9 cellular contexts compared by ENCODE assay signal in the genomic region with DNA sequence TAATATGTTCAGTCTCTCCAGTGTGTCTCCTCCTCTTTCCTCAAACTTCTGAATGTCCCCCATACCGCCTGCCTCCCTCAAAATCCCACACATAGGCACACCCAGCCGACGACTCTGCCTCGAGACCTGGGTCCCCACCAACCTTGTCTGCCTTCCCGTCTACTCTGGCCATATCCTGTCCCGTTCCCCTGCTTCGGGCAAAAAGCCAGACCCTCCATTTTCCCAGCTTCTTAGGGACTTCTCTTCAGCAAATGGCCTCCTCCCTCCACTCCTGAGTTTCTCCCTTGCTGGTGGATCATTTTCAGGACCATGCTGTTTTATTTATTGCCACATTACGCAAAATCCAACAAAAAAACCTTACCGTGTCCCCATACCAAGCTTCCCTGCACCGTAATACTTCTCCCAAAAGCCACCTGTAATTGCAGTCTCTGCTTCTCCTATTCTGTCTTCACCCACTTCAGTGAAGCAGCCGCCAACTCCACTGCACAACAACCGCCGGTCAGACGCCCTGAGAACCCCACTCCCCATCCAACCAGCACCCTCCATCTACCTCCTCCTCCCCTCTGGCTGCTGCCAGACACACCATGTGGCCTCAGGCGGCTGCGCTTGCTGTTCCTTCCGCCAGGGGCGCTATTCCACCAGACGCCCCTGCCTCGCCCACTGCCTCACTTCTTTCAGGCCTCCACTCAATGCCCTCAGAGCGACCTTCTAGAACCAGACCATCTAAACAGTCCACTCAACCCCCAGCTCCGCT.
DNase-seq lines count a peak whose midpoint lies in the region; ATAC-seq and TF ChIP-seq lines count a peak whose summit lies in the region.
"Had no signal": no experiment of that assay in that cellular context is flagged by ENCODE, and none has a peak within 500 bp of the region (broad histone marks: within the 10 kb centered on the region; RNA-seq: fewer than 3 reads in every experiment).

No MANE protein-coding gene starts in this region.

- peak overlapping the region; percentile 93 for H3K27ac Mint-ChIP-seq in activated T-cell treated with anti-CD3 and anti-CD28 coated beads, Interleukin-2, amount 50 U/mL, for 24 hours
- peak overlapping the region; percentile 12 for H3K27ac Mint-ChIP-seq in stimulated activated effector memory CD8-positive, alpha-beta T cell treated with anti-CD3 and anti-CD28 coated beads, Interleukin-12 subunit alpha, Interleukin-12 subunit beta, amount 100 ng/mL, for 72 hours

- POLR2A ChIA-PET in HEK293 (lab: Yijun Ruan, JAX) = no interaction called here

- H3K4me3 Mint-ChIP-seq in activated T-cell treated with anti-CD3 and anti-CD28 coated beads, Interleukin-2, amount 50 U/mL, for 24 hours = peak overlapping the region; percentile 46
- H3K4me3 Mint-ChIP-seq in stimulated activated effector memory CD8-positive, alpha-beta T cell treated with anti-CD3 and anti-CD28 coated beads, Interleukin-12 subunit alpha, Interleukin-12 subunit beta, amount 100 ng/mL, for 72 hours = no peak overlapping the region

- CTCF ChIA-PET in HEK293 (lab: Yijun Ruan, JAX) = interaction anchor here (0.6 to 8.7 kb wide), 8 partner anchors 12 to 715 kb away, joined by 3 to 110 read pairs (median 4); no protein-coding TSS in a partner anchor

- H3K27me3 ChIP-seq in iPS DF 6.9 (ENCODE audit: control insufficient read depth, insufficient read depth, low read length) = no peaks in the 10 kb centered on the region
- H3K27me3 ChIP-seq: thyroid gland had no signal

- TF ChIP-seq CTCF in GM12864 (IDR thresholded peaks at IDR 0.05; ENCODE audit: low read depth, low read length, missing control alignments) = peak; percentile 98
- 0 out of 2 replicates have a peak, but pooled peaks have one; percentile 10 for TF ChIP-seq CTCF in HEK293 (tag by site-specific recombination; IDR thresholded peaks at IDR 0.05)

- no peaks in the 10 kb centered on the region for H3K9me3 Mint-ChIP-seq in activated T-cell treated with anti-CD3 and anti-CD28 coated beads, Interleukin-2, amount 50 U/mL, for 24 hours
- no peaks in the 10 kb centered on the region for H3K9me3 Mint-ChIP-seq in stimulated activated effector memory CD8-positive, alpha-beta T cell treated with anti-CD3 and anti-CD28 coated beads, Interleukin-12 subunit alpha, Interleukin-12 subunit beta, amount 100 ng/mL, for 72 hours

- WGBS in iPS DF 6.9 (ENCODE audit: insufficient coverage, insufficient read length) = 100% methylated on average over 3 of the region's 22 CpGs

- H3K4me1 ChIP-seq in HEK293 (ENCODE audit: control insufficient read depth, insufficient read depth, low read length) = no peaks in the 10 kb centered on the region
- H3K4me1 ChIP-seq in iPS DF 6.9 (ENCODE audit: control insufficient read depth, insufficient read depth, low read length) = no peaks in the 10 kb centered on the region
- H3K4me1 ChIP-seq: thyroid gland had no signal

- no peaks in the 10 kb centered on the region for H3K36me3 Mint-ChIP-seq in activated T-cell treated with anti-CD3 and anti-CD28 coated beads, Interleukin-2, amount 50 U/mL, for 24 hours (ENCODE audit: low read depth)
- H3K36me3 Mint-ChIP-seq in stimulated activated effector memory CD8-positive, alpha-beta T cell treated with anti-CD3 and anti-CD28 coated beads, Interleukin-12 subunit alpha, Interleukin-12 subunit beta, amount 100 ng/mL, for 72 hours = no peaks in the 10 kb centered on the region

- peak; percentile 64 for ATAC-seq in stimulated activated effector memory CD8-positive, alpha-beta T cell treated with anti-CD3 and anti-CD28 coated beads, Interleukin-12 subunit alpha, Interleukin-12 subunit beta, amount 100 ng/mL, for 72 hours

- H3K27me3 Mint-ChIP-seq in activated T-cell treated with anti-CD3 and anti-CD28 coated beads, Interleukin-2, amount 50 U/mL, for 24 hours = peaks cover 35% of the 10 kb centered on the region

- no peak overlapping the region for H3K27ac ChIP-seq in HEK293 (ENCODE audit: extremely low read depth, low read depth, low read length)
- H3K27ac ChIP-seq in iPS DF 6.9 (ENCODE audit: low read length) = no peak overlapping the region
- H3K27ac ChIP-seq: thyroid gland had no signal

- DNase-seq in GM12864 (ENCODE audit: low read depth) = peak; percentile 4
- DNase-seq in NCI-H1092 treated with DMSO at 0.1 percent for 48 hours (lab: John Stamatoyannopoulos, UW) = peak; percentile 27
- DNase-seq in activated T-cell treated with anti-CD3 and anti-CD28 coated beads, Interleukin-2, amount 50 U/mL, for 24 hours = peak; percentile 56
- DNase-seq in iPS DF 6.9 (ENCODE audit: low read depth, low spot score) = peak; percentile 66
- DNase-seq in stimulated activated effector memory CD8-positive, alpha-beta T cell treated with anti-CD3 and anti-CD28 coated beads, Interleukin-12 subunit alpha, Interleukin-12 subunit beta, amount 100 ng/mL, for 72 hours (ENCODE audit: low spot score in 2 of 2) = no peak
- DNase-seq in NCI-H345 treated with DMSO at 0.1 percent for 48 hours (lab: John Stamatoyannopoulos, UW; ENCODE audit: unreplicated experiment) = no peak
- no peak for DNase-seq in superior temporal gyrus (ENCODE audit: extremely low spot score)

- peaks cover 24% of the 10 kb centered on the region for H3K4me1 Mint-ChIP-seq in activated T-cell treated with anti-CD3 and anti-CD28 coated beads, Interleukin-2, amount 50 U/mL, for 24 hours (ENCODE audit: low read depth)
- H3K4me1 Mint-ChIP-seq in stimulated activated effector memory CD8-positive, alpha-beta T cell treated with anti-CD3 and anti-CD28 coated beads, Interleukin-12 subunit alpha, Interleukin-12 subunit beta, amount 100 ng/mL, for 72 hours = peaks cover 14% of the 10 kb centered on the region

- H3K9me3 ChIP-seq in HEK293 (ENCODE audit: control insufficient read depth, insufficient read depth, low read depth, low read length) = no peaks in the 10 kb centered on the region
- H3K9me3 ChIP-seq in iPS DF 6.9 (ENCODE audit: control insufficient read depth, insufficient read depth, low read length) = no peaks in the 10 kb centered on the region
- H3K9me3 ChIP-seq: thyroid gland had no signal

- no peaks in the 10 kb centered on the region for H3K36me3 ChIP-seq in HEK293 (ENCODE audit: control insufficient read depth in 2 of 2, insufficient read depth in 1 of 2, low read length in 2 of 2)
- no peaks in the 10 kb centered on the region for H3K36me3 ChIP-seq in iPS DF 6.9 (ENCODE audit: control insufficient read depth, insufficient read depth, low read length)
- H3K36me3 ChIP-seq: thyroid gland had no signal

- no peak overlapping the region for H3K4me3 ChIP-seq in GM12864 (ENCODE audit: low read depth, low read length)
- no peak overlapping the region for H3K4me3 ChIP-seq in HEK293 (ENCODE audit: low read depth, low read length)
- no peak overlapping the region for H3K4me3 ChIP-seq in iPS DF 6.9 (ENCODE audit: low read length)
- H3K4me3 ChIP-seq: thyroid gland had no signal

TF ChIP-seq in HEK293, 187 proteins besides CTCF, POLR2A, EP300 and RAD21 (continues in another document):
- TF ChIP-seq SP3 (tag by site-specific recombination; IDR thresholded peaks at IDR 0.05) (no peak), EGR2 (tag by site-specific recombination; IDR thresholded peaks at IDR 0.05; ENCODE audit: low read depth) (no peak), ZSCAN23 (tag by site-specific recombination; IDR thresholded peaks at IDR 0.05) (no peak), ZNF561 (tag by site-specific recombination; IDR thresholded peaks at IDR 0.05; ENCODE audit: borderline replicate concordance) (no peak), ZNF155 (tag by site-specific recombination; IDR thresholded peaks at IDR 0.05) (no peak), ZNF148 (tag by site-specific recombination; IDR thresholded peaks at IDR 0.05; ENCODE audit: borderline replicate concordance) (no peak)

Comparison
In these comparisons a context has a peak if more than half of its experiments do, and no peak if none do; other contexts are left out.
1. DNase-seq: peak in GM12864 (single experiment), NCI-H1092 treated with DMSO at 0.1 percent for 48 hours (single experiment), activated T-cell treated with anti-CD3 and anti-CD28 coated beads, Interleukin-2, amount 50 U/mL, for 24 hours (single experiment) and iPS DF 6.9 (single experiment); none in stimulated activated effector memory CD8-positive, alpha-beta T cell treated with anti-CD3 and anti-CD28 coated beads, Interleukin-12 subunit alpha, Interleukin-12 subunit beta, amount 100 ng/mL, for 72 hours (0 of 2), NCI-H345 treated with DMSO at 0.1 percent for 48 hours (single experiment) and superior temporal gyrus (single experiment).